1 cellular context compared by ENCODE assay signal in the genomic region with DNA sequence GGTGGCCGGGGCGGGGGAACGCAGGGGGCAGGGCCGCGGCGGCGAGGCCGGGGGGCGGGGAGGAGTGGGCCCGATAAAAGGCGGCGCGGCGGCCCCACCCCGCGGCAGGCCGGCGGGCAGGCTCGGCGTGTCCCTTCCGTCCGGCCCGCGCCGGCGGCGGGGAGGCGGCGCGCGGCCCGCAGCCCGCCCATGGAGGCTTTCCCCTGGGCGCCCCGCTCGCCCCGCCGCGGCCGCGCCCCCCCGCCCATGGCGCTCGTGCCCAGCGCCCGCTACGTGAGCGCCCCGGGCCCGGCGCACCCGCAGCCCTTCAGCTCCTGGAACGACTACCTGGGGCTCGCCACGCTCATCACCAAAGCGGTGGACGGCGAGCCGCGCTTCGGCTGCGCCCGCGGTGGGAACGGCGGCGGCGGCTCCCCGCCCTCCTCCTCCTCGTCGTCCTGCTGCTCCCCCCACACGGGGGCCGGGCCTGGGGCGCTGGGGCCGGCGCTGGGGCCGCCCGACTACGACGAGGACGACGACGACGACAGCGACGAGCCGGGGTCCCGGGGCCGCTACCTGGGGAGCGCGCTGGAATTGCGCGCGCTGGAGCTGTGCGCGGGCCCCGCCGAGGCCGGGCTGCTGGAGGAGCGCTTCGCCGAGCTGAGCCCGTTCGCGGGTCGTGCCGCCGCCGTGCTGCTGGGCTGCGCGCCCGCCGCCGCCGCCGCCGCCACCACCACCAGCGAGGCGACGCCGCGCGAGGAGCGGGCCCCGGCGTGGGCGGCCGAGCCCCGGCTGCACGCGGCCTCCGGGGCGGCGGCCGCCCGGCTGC.
TF ChIP-seq lines count a peak whose summit lies in the region.

A gene with protein sequence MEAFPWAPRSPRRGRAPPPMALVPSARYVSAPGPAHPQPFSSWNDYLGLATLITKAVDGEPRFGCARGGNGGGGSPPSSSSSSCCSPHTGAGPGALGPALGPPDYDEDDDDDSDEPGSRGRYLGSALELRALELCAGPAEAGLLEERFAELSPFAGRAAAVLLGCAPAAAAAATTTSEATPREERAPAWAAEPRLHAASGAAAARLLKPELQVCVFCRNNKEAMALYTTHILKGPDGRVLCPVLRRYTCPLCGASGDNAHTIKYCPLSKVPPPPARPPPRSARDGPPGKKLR (plus strand): TSS at position 102 of the 808 bp plus-strand sequence. CDS start 88 bp downstream, at position 190.

TF ChIP-seq in A549, 52 proteins besides CTCF, POLR2A, EP300 and RAD21 (continued from another document):
- TF ChIP-seq PHF8 (IDR thresholded peaks at IDR 0.05; ENCODE audit: borderline replicate concordance, low read depth) (no peak), CBX2 (IDR thresholded peaks at IDR 0.05; ENCODE audit: borderline replicate concordance, low read depth) (no peak), JUN (IDR thresholded peaks at IDR 0.05) (peak; percentile 12 to 38; a peak in 1 of 5 replicates)
- TF ChIP-seq, protein P1, sequence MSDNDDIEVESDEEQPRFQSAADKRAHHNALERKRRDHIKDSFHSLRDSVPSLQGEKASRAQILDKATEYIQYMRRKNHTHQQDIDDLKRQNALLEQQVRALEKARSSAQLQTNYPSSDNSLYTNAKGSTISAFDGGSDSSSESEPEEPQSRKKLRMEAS (IDR thresholded peaks at IDR 0.05) = no peak; the same call in 1 of the 2 replicates
